Comparison of ENCODE assay signal across 25 cellular contexts in genomic region chrX:109773374-109773773, GRCh38. TPM values are rescaled to one million over a fixed set of nuclear protein-coding genes. Genes with fewer than 3 reads are reported as not detected.
DNase-seq lines count a peak whose midpoint lies in the region; ATAC-seq and TF ChIP-seq lines count a peak whose summit lies in the region.
"Had no signal": no experiment of that assay in that cellular context is flagged by ENCODE, and none has a peak within 500 bp of the region (broad histone marks: within the 10 kb centered on the region; RNA-seq: fewer than 3 reads in every experiment).

No MANE protein-coding gene starts in this region.

- H3K4me3 Mint-ChIP-seq in activated naive CD8-positive, alpha-beta T cell treated with anti-CD3 and anti-CD28 coated beads, Interleukin-2, amount 50 U/mL, for 24 hours: no peak overlapping the region
- H3K4me3 Mint-ChIP-seq in activated naive CD8-positive, alpha-beta T cell treated with anti-CD3 and anti-CD28 coated beads for 36 hours: no peak overlapping the region
- H3K4me3 Mint-ChIP-seq in activated naive CD4-positive, alpha-beta T cell treated with anti-CD3 and anti-CD28 coated beads for 36 hours: no peak overlapping the region
- H3K4me3 Mint-ChIP-seq: memory B cell; nephron progenitor cell; stimulated activated effector memory CD8-positive, alpha-beta T cell treated with anti-CD3 and anti-CD28 coated beads, Interleukin-12 subunit alpha, Interleukin-12 subunit beta, amount 100 ng/mL, for 72 hours had no signal

- H3K4me2 ChIP-seq in smooth muscle cell: no peak overlapping the region

- no peak overlapping the region for H3K9ac ChIP-seq in subcutaneous abdominal adipose tissue (ENCODE audit: low read length in 5 of 5)
- H3K9ac ChIP-seq in smooth muscle cell (ENCODE audit: low read depth): no peak overlapping the region

- no peak overlapping the region for H3K4me3 ChIP-seq in subcutaneous abdominal adipose tissue (ENCODE audit: low read depth in 1 of 5, low read length in 5 of 5)
- no peak overlapping the region for H3K4me3 ChIP-seq in smooth muscle cell
- H3K4me3 ChIP-seq: prostate gland, transverse colon had no signal

- H3K36me3 Mint-ChIP-seq in activated naive CD8-positive, alpha-beta T cell treated with anti-CD3 and anti-CD28 coated beads, Interleukin-2, amount 50 U/mL, for 24 hours (ENCODE audit: low read depth): no peaks in the 10 kb centered on the region
- no peaks in the 10 kb centered on the region for H3K36me3 Mint-ChIP-seq in activated naive CD8-positive, alpha-beta T cell treated with anti-CD3 and anti-CD28 coated beads for 36 hours
- H3K36me3 Mint-ChIP-seq in activated naive CD4-positive, alpha-beta T cell treated with anti-CD3 and anti-CD28 coated beads for 36 hours (ENCODE audit: low read depth): no peaks in the 10 kb centered on the region
- H3K36me3 Mint-ChIP-seq: memory B cell; stimulated activated effector memory CD8-positive, alpha-beta T cell treated with anti-CD3 and anti-CD28 coated beads, Interleukin-12 subunit alpha, Interleukin-12 subunit beta, amount 100 ng/mL, for 72 hours had no signal

- H3F3A ChIP-seq in smooth muscle cell (ENCODE audit: low read depth): no peaks in the 10 kb centered on the region

- no peaks in the 10 kb centered on the region for H3K27me3 Mint-ChIP-seq in activated naive CD8-positive, alpha-beta T cell treated with anti-CD3 and anti-CD28 coated beads, Interleukin-2, amount 50 U/mL, for 24 hours
- H3K27me3 Mint-ChIP-seq in activated naive CD8-positive, alpha-beta T cell treated with anti-CD3 and anti-CD28 coated beads for 36 hours: peaks cover 7% of the 10 kb centered on the region
- no peaks in the 10 kb centered on the region for H3K27me3 Mint-ChIP-seq in activated naive CD4-positive, alpha-beta T cell treated with anti-CD3 and anti-CD28 coated beads for 36 hours (ENCODE audit: low read depth)
- H3K27me3 Mint-ChIP-seq: memory B cell had no signal

- peak overlapping the region; percentile 56 for H3K27ac Mint-ChIP-seq in activated naive CD8-positive, alpha-beta T cell treated with anti-CD3 and anti-CD28 coated beads, Interleukin-2, amount 50 U/mL, for 24 hours
- no peak overlapping the region for H3K27ac Mint-ChIP-seq in activated naive CD8-positive, alpha-beta T cell treated with anti-CD3 and anti-CD28 coated beads for 36 hours
- H3K27ac Mint-ChIP-seq in activated naive CD4-positive, alpha-beta T cell treated with anti-CD3 and anti-CD28 coated beads for 36 hours: no peak overlapping the region
- H3K27ac Mint-ChIP-seq: memory B cell; nephron progenitor cell; stimulated activated effector memory CD8-positive, alpha-beta T cell treated with anti-CD3 and anti-CD28 coated beads, Interleukin-12 subunit alpha, Interleukin-12 subunit beta, amount 100 ng/mL, for 72 hours had no signal

- intact Hi-C loops in activated naive CD4-positive, alpha-beta T cell treated with anti-CD3 and anti-CD28 coated beads for 36 hours (cut with micrococcal nuclease): no loop called here

- H3K9me3 ChIP-seq in subcutaneous abdominal adipose tissue (ENCODE audit: control insufficient read depth in 5 of 5, low read length in 5 of 5) (peaks cover 0 to 6% (median 3%) of the 10 kb centered on the region in 5 donors), smooth muscle cell (replicated peaks; ENCODE audit: low read depth) (no peaks in the 10 kb centered on the region)
- H3K9me3 ChIP-seq: prostate gland, transverse colon had no signal

- H3K27ac ChIP-seq in subcutaneous abdominal adipose tissue (ENCODE audit: low read depth, low read length) (peak overlapping the region; percentile 69), smooth muscle cell (ENCODE audit: low read depth) (no peak overlapping the region)
- H3K27ac ChIP-seq: 22Rv1, C4-2B, prostate gland, transverse colon had no signal

- H3K27me3 ChIP-seq in subcutaneous abdominal adipose tissue (ENCODE audit: control insufficient read depth in 5 of 5, insufficient read depth in 4 of 5, low read length in 5 of 5) (peaks cover 0 to 4% (median 0%) of the 10 kb centered on the region in 5 donors), smooth muscle cell (ENCODE audit: low read depth) (no peaks in the 10 kb centered on the region)
- H3K27me3 ChIP-seq: transverse colon had no signal

- H3K4me1 Mint-ChIP-seq in activated naive CD8-positive, alpha-beta T cell treated with anti-CD3 and anti-CD28 coated beads, Interleukin-2, amount 50 U/mL, for 24 hours: peaks cover 22% of the 10 kb centered on the region
- H3K4me1 Mint-ChIP-seq in activated naive CD8-positive, alpha-beta T cell treated with anti-CD3 and anti-CD28 coated beads for 36 hours: peaks cover 8% of the 10 kb centered on the region
- no peaks in the 10 kb centered on the region for H3K4me1 Mint-ChIP-seq in activated naive CD4-positive, alpha-beta T cell treated with anti-CD3 and anti-CD28 coated beads for 36 hours (ENCODE audit: low read depth)
- H3K4me1 Mint-ChIP-seq: memory B cell, nephron progenitor cell had no signal

- H4K20me1 ChIP-seq in smooth muscle cell (ENCODE audit: low read depth): no peaks in the 10 kb centered on the region

- ATAC-seq in activated naive CD8-positive, alpha-beta T cell treated with anti-CD3 and anti-CD28 coated beads, Interleukin-2, amount 50 U/mL, for 24 hours: no peak
- ATAC-seq in GM21529 (IDR thresholded peaks at IDR 0.05; ENCODE audit: unreplicated experiment): peak; percentile 40
- peak; percentile 39 for ATAC-seq in HG03442 (IDR thresholded peaks at IDR 0.05; ENCODE audit: unreplicated experiment)
- ATAC-seq: Panc1; stimulated activated effector memory CD8-positive, alpha-beta T cell treated with anti-CD3 and anti-CD28 coated beads, Interleukin-12 subunit alpha, Interleukin-12 subunit beta, amount 100 ng/mL, for 72 hours had no signal

- no peak overlapping the region for H2AFZ ChIP-seq in smooth muscle cell (ENCODE audit: low read depth)

- no peak for DNase-seq in activated naive CD8-positive, alpha-beta T cell treated with anti-CD3 and anti-CD28 coated beads, Interleukin-2, amount 50 U/mL, for 24 hours
- DNase-seq in activated naive CD8-positive, alpha-beta T cell treated with anti-CD3 and anti-CD28 coated beads for 36 hours: no peak
- no peak for DNase-seq in activated naive CD4-positive, alpha-beta T cell treated with anti-CD3 and anti-CD28 coated beads for 36 hours
- DNase-seq in smooth muscle cell (lab: John Stamatoyannopoulos, UW; ENCODE audit: unreplicated experiment): no peak
- DNase-seq in retina: no peak
- DNase-seq: activated CD4-positive, alpha-beta T cell treated with anti-CD3 and anti-CD28 coated beads for 4 hours; activated CD8-positive, alpha-beta memory T cell treated with anti-CD3 and anti-CD28 coated beads, Interleukin-2, amount 50 U/mL, for 4 hours; activated naive CD4-positive, alpha-beta T cell; HFFc6; Karpas-422; kidney glomerular epithelial cell; NCI-H1105 treated with DMSO at 0.1 percent for 48 hours; NCI-H2171 treated with DMSO at 0.1 percent for 48 hours; NCI-H82; nephron progenitor cell; transverse colon had no signal

- TF ChIP-seq CTCF in smooth muscle cell (IDR thresholded peaks at IDR 0.05; ENCODE audit: borderline replicate concordance, insufficient read depth, poor library complexity, severe bottlenecking): no peak

- H3K79me2 ChIP-seq in smooth muscle cell (ENCODE audit: low read depth): no peaks in the 10 kb centered on the region

- peaks cover 5% of the 10 kb centered on the region for H3K9me3 Mint-ChIP-seq in activated naive CD8-positive, alpha-beta T cell treated with anti-CD3 and anti-CD28 coated beads, Interleukin-2, amount 50 U/mL, for 24 hours
- H3K9me3 Mint-ChIP-seq in activated naive CD8-positive, alpha-beta T cell treated with anti-CD3 and anti-CD28 coated beads for 36 hours: peaks cover 6% of the 10 kb centered on the region
- peaks cover 2% of the 10 kb centered on the region for H3K9me3 Mint-ChIP-seq in activated naive CD4-positive, alpha-beta T cell treated with anti-CD3 and anti-CD28 coated beads for 36 hours
- H3K9me3 Mint-ChIP-seq: HFFc6 had no signal

- WGBS in smooth muscle cell (ENCODE audit: low lambda C conversion rate): 85% methylated on average over 2 of the region's 2 CpGs

- H3K4me1 ChIP-seq in subcutaneous abdominal adipose tissue (ENCODE audit: control insufficient read depth in 5 of 5, insufficient read depth in 5 of 5, low read length in 5 of 5): peaks cover 0 to 12% (median 5%) of the 10 kb centered on the region in 5 donors
- H3K4me1 ChIP-seq in smooth muscle cell (ENCODE audit: low read depth): no peaks in the 10 kb centered on the region
- H3K4me1 ChIP-seq: prostate gland, transverse colon had no signal

- CTCF ChIA-PET in activated naive CD4-positive, alpha-beta T cell treated with anti-CD3 and anti-CD28 coated beads for 36 hours (lab: Charles Lee): no interaction called here

- H3K36me3 ChIP-seq in subcutaneous abdominal adipose tissue (ENCODE audit: control insufficient read depth in 5 of 5, insufficient read depth in 5 of 5, low read length in 5 of 5) (no peaks in the 10 kb centered on the region), smooth muscle cell (ENCODE audit: low read depth) (no peaks in the 10 kb centered on the region)
- H3K36me3 ChIP-seq: prostate gland, transverse colon had no signal

RNA-seq across cellular contexts. Expression of gene ACSL4, which starts 40.3 kb away (rescaled TPM):
- total RNA-seq in activated naive CD8-positive, alpha-beta T cell treated with anti-CD3 and anti-CD28 coated beads for 36 hours: 10 to 100 TPM; 63.2 to 68.1 TPM
- 10 to 100 TPM; 58.5 to 58.8 TPM for total RNA-seq in activated naive CD4-positive, alpha-beta T cell treated with anti-CD3 and anti-CD28 coated beads for 36 hours
- total RNA-seq in smooth muscle cell: 61.8 and 79.0 TPM in 2 replicates
- polyA plus RNA-seq in smooth muscle cell: 14.7 and 15.4 TPM in 2 replicates
